Comparison of ENCODE assay signal across 10 cellular contexts in genomic region chrY:19644889-19645638, GRCh38.
"Had no signal": no experiment of that assay in that cellular context is flagged by ENCODE, and none has a peak within 500 bp of the region (broad histone marks: within the 10 kb centered on the region; RNA-seq: fewer than 3 reads in every experiment).

No MANE protein-coding gene starts in this region.

- DNase-seq: GM23248, GOT3, H7, HFFc6, IMR-90, KG1 had no signal

- H3K4me3 ChIP-seq: GM23248, HAP-1, K562 had no signal

- H3K9me3 ChIP-seq: HAP-1 had no signal

- H3K27ac ChIP-seq: GM23248, HL-60 had no signal

- H3K4me1 ChIP-seq: HAP-1 had no signal

- ATAC-seq: HCT116, K562 had no signal

- H3K9ac ChIP-seq: GM23248 had no signal

- H3K36me3 ChIP-seq: HAP-1 had no signal
